In genomic region chr4:112516076-112516385, GRCh38 we compare ENCODE assay signal across 9 cellular contexts. TPM values are rescaled to one million over a fixed set of nuclear protein-coding genes. Genes with fewer than 3 reads are reported as not detected.
DNase-seq lines count a peak whose midpoint lies in the region; ATAC-seq and TF ChIP-seq lines count a peak whose summit lies in the region.
"Had no signal": no experiment of that assay in that cellular context is flagged by ENCODE, and none has a peak within 500 bp of the region (broad histone marks: within the 10 kb centered on the region; RNA-seq: fewer than 3 reads in every experiment).

Gene NEUROG2, minus strand, starts transcription at chr4:112516180. Its CDS starts 705 bp downstream, at chr4:112515475.

- TF ChIP-seq CTCF in GM20000 (IDR thresholded peaks at IDR 0.05; ENCODE audit: extremely low read depth, missing control alignments) (no peak), glutamatergic neuron (IDR thresholded peaks at IDR 0.05; ENCODE audit: partially characterized antibody, unreplicated experiment) (no peak), gastrocnemius medialis (IDR thresholded peaks at IDR 0.05 in 4 of 5, conservative IDR thresholded peaks at IDR 0.05 in 1 of 5) (no peak)

- peak; percentile 43; the same call in 2 of the 3 replicates for ATAC-seq in SK-N-SH treated with all-trans-retinoic acid at 6 μM for 48 hours
- no peak for ATAC-seq in gastrocnemius medialis
- ATAC-seq in GM21526 (IDR thresholded peaks at IDR 0.05; ENCODE audit: low FRiP score, unreplicated experiment) = no peak

- TF ChIP-seq POLR2A in gastrocnemius medialis (IDR thresholded peaks at IDR 0.05) = no peak

- in situ Hi-C loops in gastrocnemius medialis (cut with MboI; ENCODE audit: low sequenced_read_pairs in 4 of 4) (no loop called here), ACHN (cut with HindIII; ENCODE audit: low pct_ligation_motif_present, low pct_unique_long_range_greater_than_20kb, low sequenced_read_pairs) (no loop called here)

- H3K9me3 Mint-ChIP-seq in glutamatergic neuron (ENCODE audit: unreplicated experiment) = peaks cover 28% of the 10 kb centered on the region

- H3K4me1 ChIP-seq in gastrocnemius medialis = peaks cover 19 to 26% of the 10 kb centered on the region in 2 donors

- intact Hi-C loops in gastrocnemius medialis (cut with DNase I; ENCODE audit: low total_unique reads) = no loop called here

- H3K4me1 Mint-ChIP-seq in glutamatergic neuron (ENCODE audit: low read depth, unreplicated experiment) = peaks cover 25% of the 10 kb centered on the region

- peaks cover 10% of the 10 kb centered on the region for H3K36me3 Mint-ChIP-seq in glutamatergic neuron (ENCODE audit: unreplicated experiment)

- H3K36me3 ChIP-seq in gastrocnemius medialis = no peaks in the 10 kb centered on the region

- H3K27me3 ChIP-seq in gastrocnemius medialis = peaks cover 94 to 96% (median 96%) of the 10 kb centered on the region in 3 donors

- peaks cover 36% of the 10 kb centered on the region for H3K27me3 Mint-ChIP-seq in glutamatergic neuron (ENCODE audit: unreplicated experiment)

- peak within 1 kb of the TSS; percentile 98 for H3K4me3 Mint-ChIP-seq in glutamatergic neuron (ENCODE audit: unreplicated experiment)

- peak within 1 kb of the TSS; percentile 56 to 80 (median 64) for H3K4me3 ChIP-seq in gastrocnemius medialis

- H3K27ac ChIP-seq in gastrocnemius medialis = no peak within 1 kb of the TSS

- peak; percentile 59 for DNase-seq in GM20000 (ENCODE audit: low spot score)
- peak; percentile 35 for DNase-seq in glutamatergic neuron
- DNase-seq in gastrocnemius medialis = no peak
- no peak for DNase-seq in NCI-H128 (lab: John Stamatoyannopoulos, UW; ENCODE audit: unreplicated experiment)
- DNase-seq in AG20443 (ENCODE audit: low spot score) = no peak
- DNase-seq in ACHN = no peak
- DNase-seq: HCEC 1CT had no signal

- H3K27ac Mint-ChIP-seq in glutamatergic neuron (ENCODE audit: unreplicated experiment) = peak within 1 kb of the TSS; percentile 99

- no peaks in the 10 kb centered on the region for H3K9me3 ChIP-seq in gastrocnemius medialis

TF ChIP-seq in SK-N-SH treated with all-trans-retinoic acid at 6 μM for 48 hours, 23 proteins besides CTCF, POLR2A, EP300 and RAD21:
- TF ChIP-seq TCF4 (CRISPR knock-in tag; IDR thresholded peaks at IDR 0.05; ENCODE audit: borderline replicate concordance) (no peak), CREB5 (CRISPR knock-in tag; IDR thresholded peaks at IDR 0.05; ENCODE audit: low read depth) (no peak), RARB (CRISPR knock-in tag; IDR thresholded peaks at IDR 0.05) (no peak), ZFP30 (CRISPR knock-in tag; IDR thresholded peaks at IDR 0.05) (no peak), PATZ1 (CRISPR knock-in tag; IDR thresholded peaks at IDR 0.05; ENCODE audit: borderline replicate concordance) (no peak), ZFP3 (CRISPR knock-in tag; IDR thresholded peaks at IDR 0.05) (no peak), SNAI2 (CRISPR knock-in tag; IDR thresholded peaks at IDR 0.05) (no peak)
TF ChIP-seq in SK-N-SH treated with all-trans-retinoic acid at 6 μM for 48 hours: peak in this region for 0.

RNA-seq across cellular contexts. Expression of gene NEUROG2, which starts in this region (rescaled TPM):
- total RNA-seq in glutamatergic neuron (ENCODE audit: unreplicated experiment) = 7.3 TPM
- total RNA-seq in gastrocnemius medialis = not detected

Comparison
In these comparisons a context has a peak if more than half of its experiments do, and no peak if none do; other contexts are left out.
1. DNase-seq: peak in GM20000 (single experiment) and glutamatergic neuron (single experiment); none in gastrocnemius medialis (0 of 2), NCI-H128 (single experiment), AG20443 (single experiment) and ACHN (single experiment).